In the genomic region with DNA sequence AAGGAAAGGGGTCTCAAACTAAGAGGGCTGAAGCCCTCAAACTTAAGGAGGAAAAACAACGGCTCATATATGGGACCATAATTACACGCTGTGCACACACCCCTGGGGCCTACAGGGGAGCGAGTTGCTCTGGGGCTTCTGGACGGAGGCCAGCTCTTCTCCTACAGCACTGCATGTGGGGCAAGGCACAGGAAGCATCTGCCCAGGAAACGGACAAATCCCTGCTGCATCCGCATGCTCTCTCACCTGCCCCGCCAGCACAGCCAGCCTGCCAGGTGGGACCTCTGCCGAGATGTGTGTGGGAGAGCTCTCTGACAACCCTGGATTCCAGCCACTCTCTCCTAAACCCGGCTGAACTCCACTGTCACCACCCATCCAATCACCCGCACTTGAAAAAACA, we compare ENCODE assay signal across 9 cellular contexts. TPM values are rescaled to one million over a fixed set of nuclear protein-coding genes. Genes with fewer than 3 reads are reported as not detected.
DNase-seq lines count a peak whose midpoint lies in the region.
"Had no signal": no experiment of that assay in that cellular context is flagged by ENCODE, and none has a peak within 500 bp of the region (broad histone marks: within the 10 kb centered on the region; RNA-seq: fewer than 3 reads in every experiment).

No MANE protein-coding gene starts in this region.

- DNase-seq in DMS 273 (lab: John Stamatoyannopoulos, UW; ENCODE audit: unreplicated experiment): peak; percentile 69
- DNase-seq in NCI-H1436 treated with DMSO at 0.1 percent for 48 hours (lab: John Stamatoyannopoulos, UW): peak; percentile 31
- DNase-seq in amniotic epithelial cell (ENCODE audit: low read depth): peak; percentile 61
- peak; percentile 88 to 92 for DNase-seq in lung microvascular endothelial cell (ENCODE audit: low read depth in 2 of 2)
- no peak for DNase-seq in T1000 (lab: John Stamatoyannopoulos, UW)
- no peak for DNase-seq in LoVo (ENCODE audit: low spot score)
- no peak for DNase-seq in SIG-M5 treated with dmso at 0.1 percent for 504 hours (lab: John Stamatoyannopoulos, UW; ENCODE audit: unreplicated experiment)
- no peak for DNase-seq in activated CD4-positive, CD25-positive, alpha-beta regulatory T cell (lab: John Stamatoyannopoulos, UW)
- DNase-seq: left lung had no signal

RNA-seq across cellular contexts. Expression of a gene that starts 54.1 kb away (rescaled TPM):
- 35.5 and 46.2 TPM in 2 replicates for total RNA-seq in lung microvascular endothelial cell

RNA-seq across cellular contexts. Expression of a gene that starts 54.2 kb away (rescaled TPM):
- total RNA-seq in lung microvascular endothelial cell: 2.6 and 4.2 TPM in 2 replicates

Comparison
In these comparisons a context has a peak if more than half of its experiments do, and no peak if none do; other contexts are left out.
1. DNase-seq: peak in DMS 273 (single experiment), NCI-H1436 treated with DMSO at 0.1 percent for 48 hours (single experiment), amniotic epithelial cell (single experiment) and lung microvascular endothelial cell (2 of 2); none in T1000 (single experiment), LoVo (single experiment), SIG-M5 treated with dmso at 0.1 percent for 504 hours (single experiment) and activated CD4-positive, CD25-positive, alpha-beta regulatory T cell (0 of 4).